Comparison of ENCODE assay signal across 8 cellular contexts in the genomic region with DNA sequence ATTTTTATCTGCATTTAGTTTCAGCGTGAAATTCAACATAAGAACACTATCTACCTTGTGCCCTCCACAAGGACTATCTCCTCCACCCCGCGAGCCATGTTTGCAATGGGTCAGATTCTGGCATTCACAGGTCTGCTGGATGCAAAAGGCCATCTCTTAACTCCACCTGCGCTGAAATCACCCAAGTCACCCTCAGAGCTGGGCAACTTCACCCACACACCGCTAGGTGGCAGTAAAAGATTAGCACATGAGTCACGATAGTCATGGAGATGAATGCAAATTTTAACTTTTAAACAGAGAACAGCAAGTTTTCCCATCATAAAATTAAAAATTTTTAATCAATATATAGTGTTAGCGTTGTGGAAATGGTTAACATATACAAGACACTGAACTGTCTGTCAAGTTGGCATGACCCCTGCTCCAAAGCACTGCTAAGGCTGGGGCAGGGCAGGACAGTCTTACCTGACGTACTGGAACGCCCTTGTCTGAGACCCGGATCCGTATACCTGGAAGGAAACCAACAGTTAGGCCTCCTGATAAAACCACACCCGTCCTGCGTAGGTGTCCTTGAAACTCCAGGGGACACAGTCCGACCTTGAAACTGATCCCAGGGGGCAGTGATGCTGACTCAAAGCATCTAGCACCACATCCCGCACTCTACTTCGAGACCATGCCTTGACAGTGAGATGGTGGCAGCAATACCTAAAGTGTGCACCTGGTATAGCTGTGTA.
DNase-seq lines count a peak whose midpoint lies in the region; ATAC-seq, FAIRE-seq and TF ChIP-seq lines count a peak whose summit lies in the region.

No MANE protein-coding gene starts in this region.

- TF ChIP-seq CTCF in GM10248 (IDR thresholded peaks at IDR 0.05; ENCODE audit: control extremely low read depth, extremely low read depth, low read depth, missing control alignments) (peak; percentile 97), astrocyte of the cerebellum (IDR thresholded peaks at IDR 0.05; ENCODE audit: low read depth, low read length, missing control alignments) (peak; percentile 93)

- peak; percentile 62 for ATAC-seq in T-helper 17 cell

- no peak overlapping the region for H3K4me3 ChIP-seq in astrocyte of the cerebellum (ENCODE audit: low read depth, low read length)
- no peak overlapping the region for H3K4me3 ChIP-seq in small intestine (ENCODE audit: low read depth in 1 of 2, low read length in 2 of 2)

- no peaks in the 10 kb centered on the region for H3K9me3 ChIP-seq in T-helper 17 cell (ENCODE audit: control insufficient read depth, low read length, poor library complexity, severe bottlenecking)
- H3K9me3 ChIP-seq in small intestine (ENCODE audit: control insufficient read depth, low read depth): no peaks in the 10 kb centered on the region

- peaks cover 13% of the 10 kb centered on the region for H3K4me1 Mint-ChIP-seq in T-helper 17 cell

- H3K27me3 Mint-ChIP-seq in T-helper 17 cell: no peaks in the 10 kb centered on the region

- DNase-seq in GM10248 (ENCODE audit: extremely low spot score) (peak; percentile 78), HEK293T (ENCODE audit: extremely low spot score) (peak; percentile 75), NCI-H1092 (lab: John Stamatoyannopoulos, UW) (peak; percentile 11), T-helper 17 cell (peak in 2 of 3 donors; percentile 43 to 56), astrocyte of the cerebellum (ENCODE audit: low read depth) (peak; percentile 37), hippocampal formation (lab: John Stamatoyannopoulos, UW) (peak; percentile 27 to 34), small intestine (peak; percentile 77), NCI-H524 treated with DMSO at 0.1 percent for 48 hours (lab: John Stamatoyannopoulos, UW) (no peak)

- WGBS in small intestine, 3 donors: 39 to 53% (median 51%) methylated on average over 16 of the region's 16 CpGs

- no peaks in the 10 kb centered on the region for H3K4me1 ChIP-seq in small intestine (ENCODE audit: control insufficient read depth in 2 of 2, insufficient read depth in 1 of 2, low read depth in 1 of 2, low read length in 1 of 2)

- no peak overlapping the region for H3K27ac ChIP-seq in small intestine (ENCODE audit: low read depth in 1 of 2, low read length in 1 of 2)

- POLR2A ChIA-PET in GM10248 (lab: Yijun Ruan, JAX) (no interaction called here), HEK293T (lab: Yijun Ruan, JAX) (no interaction called here)

- FAIRE-seq in small intestine (lab: Jason Lieb, UNC): no peak

- H3K27me3 ChIP-seq in small intestine (ENCODE audit: control insufficient read depth in 2 of 2, insufficient read depth in 2 of 2, low read length in 2 of 2): no peaks in the 10 kb centered on the region

- H3K36me3 Mint-ChIP-seq in T-helper 17 cell (ENCODE audit: low read depth): no peaks in the 10 kb centered on the region

- peaks cover 0 to 2% of the 10 kb centered on the region in 2 donors for H3K36me3 ChIP-seq in small intestine (ENCODE audit: control insufficient read depth in 2 of 2, insufficient read depth in 2 of 2, low read length in 2 of 2)

- no peak overlapping the region for H3K4me3 Mint-ChIP-seq in T-helper 17 cell

- CTCF ChIA-PET in GM10248 (lab: Yijun Ruan, JAX) (interaction anchor here (0.7 to 4.7 kb wide), 27 partner anchors 10 to 528 kb away, joined by 3 to 26 read pairs (median 4); no protein-coding TSS in a partner anchor), HEK293T (lab: Yijun Ruan, JAX) (interaction anchor here (0.9 to 1.4 kb wide), 3 partner anchors 22 to 439 kb away, joined by 3 to 6 read pairs (median 5); no protein-coding TSS in a partner anchor)

- in situ Hi-C loops in astrocyte of the cerebellum (cut with HindIII; ENCODE audit: low sequenced_read_pairs): loop anchor here (10.0 kb wide), 1 partner anchor 60 kb away; no protein-coding TSS in a partner anchor

- no peak overlapping the region for H3K27ac Mint-ChIP-seq in T-helper 17 cell

TF ChIP-seq in HEK293T, 16 proteins besides CTCF, POLR2A, EP300 and RAD21:
- no peak for TF ChIP-seq TARDBP (IDR thresholded peaks at IDR 0.05)
- TF ChIP-seq FOXM1 (IDR thresholded peaks at IDR 0.05; ENCODE audit: borderline replicate concordance): no peak
- TF ChIP-seq ARNT (IDR thresholded peaks at IDR 0.05): no peak
- TF ChIP-seq ZNF384 (IDR thresholded peaks at IDR 0.05): no peak
- no peak for TF ChIP-seq BHLHE40 (IDR thresholded peaks at IDR 0.05; ENCODE audit: borderline replicate concordance)
- no peak for TF ChIP-seq FOXA1 (IDR thresholded peaks at IDR 0.05)
- no peak for TF ChIP-seq CTBP1 (IDR thresholded peaks at IDR 0.05; ENCODE audit: borderline replicate concordance)
- TF ChIP-seq NFRKB (IDR thresholded peaks at IDR 0.05): no peak
- no peak for TF ChIP-seq FOXK2 (IDR thresholded peaks at IDR 0.05)
- no peak for TF ChIP-seq SUZ12 (IDR thresholded peaks at IDR 0.05)
- no peak for TF ChIP-seq L3MBTL2 (conservative IDR thresholded peaks at IDR 0.05)
- TF ChIP-seq ELF4 (IDR thresholded peaks at IDR 0.05): no peak
- no peak for TF ChIP-seq SP1 (IDR thresholded peaks at IDR 0.05)
- TF ChIP-seq, protein P1, sequence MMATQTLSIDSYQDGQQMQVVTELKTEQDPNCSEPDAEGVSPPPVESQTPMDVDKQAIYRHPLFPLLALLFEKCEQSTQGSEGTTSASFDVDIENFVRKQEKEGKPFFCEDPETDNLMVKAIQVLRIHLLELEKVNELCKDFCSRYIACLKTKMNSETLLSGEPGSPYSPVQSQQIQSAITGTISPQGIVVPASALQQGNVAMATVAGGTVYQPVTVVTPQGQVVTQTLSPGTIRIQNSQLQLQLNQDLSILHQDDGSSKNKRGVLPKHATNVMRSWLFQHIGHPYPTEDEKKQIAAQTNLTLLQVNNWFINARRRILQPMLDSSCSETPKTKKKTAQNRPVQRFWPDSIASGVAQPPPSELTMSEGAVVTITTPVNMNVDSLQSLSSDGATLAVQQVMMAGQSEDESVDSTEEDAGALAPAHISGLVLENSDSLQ (IDR thresholded peaks at IDR 0.05): no peak
